1 cellular context compared by ENCODE assay signal in the genomic region with DNA sequence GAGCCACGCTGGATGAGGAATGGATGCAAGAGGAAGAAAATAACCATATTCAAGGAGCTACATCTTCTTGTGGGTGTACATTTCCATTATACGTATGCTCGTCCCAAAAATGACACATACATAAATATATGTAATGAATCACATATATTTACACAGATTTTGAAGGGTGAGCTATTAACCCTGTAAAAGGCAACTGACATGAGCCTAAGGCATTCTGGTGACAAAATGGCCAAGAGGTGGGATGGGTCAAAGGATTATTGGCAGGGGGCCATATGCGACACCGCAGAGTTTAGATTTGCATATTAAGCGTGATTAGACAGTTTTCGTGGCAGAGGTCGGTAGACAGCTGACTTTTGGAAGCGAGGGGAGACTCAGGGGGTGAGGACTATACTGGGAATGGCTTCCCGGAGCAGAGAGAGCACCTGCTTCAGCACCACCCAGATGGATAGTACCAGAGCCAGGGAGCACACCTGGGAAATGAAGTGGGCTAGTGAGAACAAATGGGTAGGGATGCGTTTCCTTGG.
A peak's percentile ranks its signal among the peaks of the same experiment; 100 is the strongest.
TF ChIP-seq lines count a peak whose summit lies in the region.

No MANE protein-coding gene starts in this region.

TF ChIP-seq in Ishikawa, 13 proteins besides CTCF, POLR2A, EP300 and RAD21:
- TF ChIP-seq TAF1 (IDR thresholded peaks at IDR 0.05; ENCODE audit: low read depth) (no peak), EGR1 (IDR thresholded peaks at IDR 0.05) (no peak), YY1 (IDR thresholded peaks at IDR 0.05; ENCODE audit: low read depth) (0 out of 2 replicates have a peak, but pooled peaks have one; percentile 42)
- TF ChIP-seq, protein P1, sequence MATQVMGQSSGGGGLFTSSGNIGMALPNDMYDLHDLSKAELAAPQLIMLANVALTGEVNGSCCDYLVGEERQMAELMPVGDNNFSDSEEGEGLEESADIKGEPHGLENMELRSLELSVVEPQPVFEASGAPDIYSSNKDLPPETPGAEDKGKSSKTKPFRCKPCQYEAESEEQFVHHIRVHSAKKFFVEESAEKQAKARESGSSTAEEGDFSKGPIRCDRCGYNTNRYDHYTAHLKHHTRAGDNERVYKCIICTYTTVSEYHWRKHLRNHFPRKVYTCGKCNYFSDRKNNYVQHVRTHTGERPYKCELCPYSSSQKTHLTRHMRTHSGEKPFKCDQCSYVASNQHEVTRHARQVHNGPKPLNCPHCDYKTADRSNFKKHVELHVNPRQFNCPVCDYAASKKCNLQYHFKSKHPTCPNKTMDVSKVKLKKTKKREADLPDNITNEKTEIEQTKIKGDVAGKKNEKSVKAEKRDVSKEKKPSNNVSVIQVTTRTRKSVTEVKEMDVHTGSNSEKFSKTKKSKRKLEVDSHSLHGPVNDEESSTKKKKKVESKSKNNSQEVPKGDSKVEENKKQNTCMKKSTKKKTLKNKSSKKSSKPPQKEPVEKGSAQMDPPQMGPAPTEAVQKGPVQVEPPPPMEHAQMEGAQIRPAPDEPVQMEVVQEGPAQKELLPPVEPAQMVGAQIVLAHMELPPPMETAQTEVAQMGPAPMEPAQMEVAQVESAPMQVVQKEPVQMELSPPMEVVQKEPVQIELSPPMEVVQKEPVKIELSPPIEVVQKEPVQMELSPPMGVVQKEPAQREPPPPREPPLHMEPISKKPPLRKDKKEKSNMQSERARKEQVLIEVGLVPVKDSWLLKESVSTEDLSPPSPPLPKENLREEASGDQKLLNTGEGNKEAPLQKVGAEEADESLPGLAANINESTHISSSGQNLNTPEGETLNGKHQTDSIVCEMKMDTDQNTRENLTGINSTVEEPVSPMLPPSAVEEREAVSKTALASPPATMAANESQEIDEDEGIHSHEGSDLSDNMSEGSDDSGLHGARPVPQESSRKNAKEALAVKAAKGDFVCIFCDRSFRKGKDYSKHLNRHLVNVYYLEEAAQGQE (IDR thresholded peaks at IDR 0.05; ENCODE audit: low read depth): peak; percentile 90
